In genomic region chr3:127017781-127018180, GRCh38 we compare ENCODE assay signal across 27 cellular contexts.
"Had no signal": no experiment of that assay in that cellular context is flagged by ENCODE, and none has a peak within 500 bp of the region (broad histone marks: within the 10 kb centered on the region; RNA-seq: fewer than 3 reads in every experiment).

No MANE protein-coding gene starts in this region.

- H3K36me3 ChIP-seq: ovary, right lobe of liver, uterus had no signal

- H3K4me3 ChIP-seq: ovary, psoas muscle, right lobe of liver, sigmoid colon, stomach, thoracic aorta, thyroid gland, tibial nerve, upper lobe of left lung, uterus had no signal

- H3K9me3 ChIP-seq: ovary, psoas muscle, right lobe of liver, sigmoid colon, stomach, thoracic aorta, thyroid gland, tibial nerve, upper lobe of left lung, uterus had no signal

- H3K4me1 ChIP-seq: parathyroid adenoma, psoas muscle, right lobe of liver, sigmoid colon, stomach, thyroid gland, upper lobe of left lung, uterus had no signal

- H3K27ac ChIP-seq: ovary, parathyroid adenoma, psoas muscle, right lobe of liver, sigmoid colon, stomach, thyroid gland, tibial nerve, upper lobe of left lung, uterus had no signal

- H3K27me3 ChIP-seq: ovary, right lobe of liver, sigmoid colon, stomach, thyroid gland, tibial nerve, upper lobe of left lung, uterus had no signal

- H3K9ac ChIP-seq: parathyroid adenoma had no signal

- ATAC-seq: naive thymus-derived CD8-positive, alpha-beta T cell; natural killer cell treated with Interleukin-12 subunit alpha and Interleukin-12 subunit beta and Interleukin-15 and Interleukin-18, amount 100 ng/mL, for 72 hours; psoas muscle; right cardiac atrium; right lobe of liver; stimulated activated effector memory CD8-positive, alpha-beta T cell treated with anti-CD3 and anti-CD28 coated beads, Interleukin-12 subunit alpha, Interleukin-12 subunit beta, amount 100 ng/mL, for 72 hours; stimulated activated naive B cell treated with anti-CD40 and anti-IgM and Interleukin-4, amounts not matched to agents 10 μg/mL and 1 μg/mL and 100 μg/mL, for 72 hours had no signal

- H2AFZ ChIP-seq: parathyroid adenoma had no signal

- DNase-seq: naive B cell; naive thymus-derived CD8-positive, alpha-beta T cell; nephron progenitor cell; occipital lobe; ovary; posterior cingulate gyrus; psoas muscle; right cardiac atrium; right lobe of liver; sigmoid colon; small intestine; stimulated activated CD4-positive, alpha-beta T cell treated with anti-CD3 and anti-CD28 coated beads, Interleukin-15, amount 100 ng/mL, for 24 hours; stimulated activated CD4-positive, alpha-beta T cell treated with anti-CD3 and anti-CD28 coated beads, Interleukin-2, amount 100 ng/mL, for 24 hours; stimulated activated CD4-positive, alpha-beta T cell treated with anti-CD3 and anti-CD28 coated beads, Interleukin-2, amount 100 ng/mL, for 48 hours; stimulated activated CD4-positive, alpha-beta T cell treated with anti-CD3 and anti-CD28 coated beads, Interleukin-4, amount 100 ng/mL, for 24 hours; stimulated activated naive B cell treated with anti-CD40 and anti-IgM and Interleukin-4, amounts not matched to agents 10 μg/mL and 1 μg/mL and 100 μg/mL, for 72 hours; stimulated activated naive CD4-positive, alpha-beta T cell treated with Interleukin-2 at 50 U/mL for 16 hours; stomach; thyroid gland; trophoblast cell; uterus had no signal
